In genomic region chr20:1707588-1708449, GRCh38 we compare ENCODE assay signal across 17 cellular contexts. TPM values are rescaled to one million over a fixed set of nuclear protein-coding genes. Genes with fewer than 3 reads are reported as not detected.
DNase-seq lines count a peak whose midpoint lies in the region; ATAC-seq and TF ChIP-seq lines count a peak whose summit lies in the region.
"Had no signal": no experiment of that assay in that cellular context is flagged by ENCODE, and none has a peak within 500 bp of the region (broad histone marks: within the 10 kb centered on the region; RNA-seq: fewer than 3 reads in every experiment).

No MANE protein-coding gene starts in this region.

- no peaks in the 10 kb centered on the region for H3K9me3 ChIP-seq in CD4-positive, alpha-beta memory T cell (ENCODE audit: control insufficient read depth in 1 of 2, low read length in 2 of 2)
- H3K9me3 ChIP-seq in SK-N-SH = no peaks in the 10 kb centered on the region
- H3K9me3 ChIP-seq: ascending aorta had no signal

- H2AFZ ChIP-seq in SK-N-SH (ENCODE audit: low read depth) = no peak overlapping the region

- no peak for TF ChIP-seq EP300 in SK-N-SH (IDR thresholded peaks at IDR 0.05; ENCODE audit: borderline replicate concordance in 1 of 2, low read depth in 1 of 2, low read length in 1 of 2)

- H3K4me2 ChIP-seq in SK-N-SH = no peak overlapping the region

- H3F3A ChIP-seq in SK-N-SH (replicated peaks; ENCODE audit: insufficient read depth) = no peaks in the 10 kb centered on the region

- peak overlapping the region in 5 of 7 donors; percentile 35 to 75 (median 66) for H3K27ac Mint-ChIP-seq in CD4-positive, alpha-beta memory T cell
- H3K27ac Mint-ChIP-seq in T-helper 2 cell treated with Interferon-gamma antibody and Interleukin-4, amounts not matched to agents 5 μg/mL and 100 μg/mL, for 36 hours = no peak overlapping the region
- H3K27ac Mint-ChIP-seq: natural killer cell had no signal

- no peak overlapping the region for H3K27ac ChIP-seq in CD4-positive, alpha-beta memory T cell (ENCODE audit: low read depth, low read length)
- H3K27ac ChIP-seq in foreskin keratinocyte (no peak overlapping the region), SK-N-SH (ENCODE audit: low read depth in 2 of 2, low read length in 1 of 2) (no peak overlapping the region)
- H3K27ac ChIP-seq: ascending aorta, tibial nerve, VCaP had no signal

- H3K36me3 Mint-ChIP-seq in CD4-positive, alpha-beta memory T cell = peaks cover 0 to 3% of the 10 kb centered on the region in 2 donors
- no peaks in the 10 kb centered on the region for H3K36me3 Mint-ChIP-seq in T-helper 2 cell treated with Interferon-gamma antibody and Interleukin-4, amounts not matched to agents 5 μg/mL and 100 μg/mL, for 36 hours (ENCODE audit: low read depth)

- TF ChIP-seq CTCF in foreskin keratinocyte (conservative IDR thresholded peaks at IDR 0.05) = no peak
- no peak for TF ChIP-seq CTCF in SK-N-SH (IDR thresholded peaks at IDR 0.05)

- CTCF ChIA-PET in CD4-positive, alpha-beta memory T cell (lab: Charles Lee; ENCODE audit: partially characterized antibody) = no interaction called here
- CTCF ChIA-PET in SK-N-SH (lab: Yijun Ruan, JAX) = no interaction called here

- no peak for DNase-seq in CD4-positive, alpha-beta memory T cell
- DNase-seq in Kasumi-1 (lab: John Stamatoyannopoulos, UW) (peak; percentile 15 to 51), foreskin keratinocyte (peak; percentile 4 to 15), ureter (ENCODE audit: low spot score) (no peak), activated gamma-delta T cell treated with Interleukin-2 at 50 U/mL for 16 hours (no peak), SK-N-SH (no peak)
- DNase-seq in T-helper 2 cell treated with Interferon-gamma antibody and Interleukin-4, amounts not matched to agents 5 μg/mL and 100 μg/mL, for 36 hours (ENCODE audit: low spot score) = no peak
- DNase-seq: C1 segment of cervical spinal cord, left ventricle myocardium superior, natural killer cell, NCI-H2081 treated with DMSO at 0.1 percent for 48 hours, NCI-H748 treated with DMSO at 0.1 percent for 48 hours had no signal

- peaks cover 0 to under 1% of the 10 kb centered on the region in 2 donors for H3K27me3 Mint-ChIP-seq in CD4-positive, alpha-beta memory T cell
- H3K27me3 Mint-ChIP-seq in T-helper 2 cell treated with Interferon-gamma antibody and Interleukin-4, amounts not matched to agents 5 μg/mL and 100 μg/mL, for 36 hours (ENCODE audit: low read depth) = peaks cover under 1% of the 10 kb centered on the region

- no peak overlapping the region for H3K9ac ChIP-seq in SK-N-SH

- H3K4me1 ChIP-seq in CD4-positive, alpha-beta memory T cell (ENCODE audit: insufficient read depth, low read length) = peaks cover 12% of the 10 kb centered on the region
- H3K4me1 ChIP-seq in foreskin keratinocyte (no peaks in the 10 kb centered on the region), SK-N-SH (ENCODE audit: control insufficient read depth in 1 of 2, insufficient read depth in 2 of 2, low read depth in 1 of 2, low read length in 1 of 2) (no peaks in the 10 kb centered on the region; a peak in 1 of 4 replicates)
- H3K4me1 ChIP-seq: ascending aorta, tibial nerve had no signal

- H3K36me3 ChIP-seq in CD4-positive, alpha-beta memory T cell (ENCODE audit: insufficient read depth, low read length) = no peaks in the 10 kb centered on the region
- H3K36me3 ChIP-seq in SK-N-SH (replicated peaks in 1 of 2; ENCODE audit: control insufficient read depth in 1 of 2, insufficient read depth in 2 of 2, low read length in 1 of 2) = no peaks in the 10 kb centered on the region
- H3K36me3 ChIP-seq: ascending aorta, tibial nerve had no signal

- peaks cover 5 to 17% (median 12%) of the 10 kb centered on the region in 4 donors for H3K4me1 Mint-ChIP-seq in CD4-positive, alpha-beta memory T cell
- H3K4me1 Mint-ChIP-seq in T-helper 2 cell treated with Interferon-gamma antibody and Interleukin-4, amounts not matched to agents 5 μg/mL and 100 μg/mL, for 36 hours (ENCODE audit: low read depth) = peaks cover 9% of the 10 kb centered on the region

- H4K20me1 ChIP-seq in SK-N-SH (ENCODE audit: insufficient read depth) = no peaks in the 10 kb centered on the region

- H3K27me3 ChIP-seq in CD4-positive, alpha-beta memory T cell (ENCODE audit: insufficient read depth, low read length) = no peaks in the 10 kb centered on the region
- H3K27me3 ChIP-seq in foreskin keratinocyte (no peaks in the 10 kb centered on the region), SK-N-SH (ENCODE audit: insufficient read depth) (peaks cover 8% of the 10 kb centered on the region; the same call in 1 of the 2 replicates)
- H3K27me3 ChIP-seq: ascending aorta, tibial nerve had no signal

- intact Hi-C loops in CD4-positive, alpha-beta memory T cell (cut with micrococcal nuclease) = no loop called here

- peak; percentile 26 for ATAC-seq in foreskin keratinocyte
- ATAC-seq: left ventricle myocardium superior, natural killer cell, Right ventricle myocardium inferior had no signal

- POLR2A ChIA-PET in CD4-positive, alpha-beta memory T cell (lab: Charles Lee; ENCODE audit: partially characterized antibody) = interaction anchor here (0.7 kb wide), 1 partner anchor 14 kb away, joined by 3 read pairs; no protein-coding TSS in a partner anchor
- POLR2A ChIA-PET in SK-N-SH (lab: Yijun Ruan, JAX) = no interaction called here

- no peak for TF ChIP-seq RAD21 in SK-N-SH (IDR thresholded peaks at IDR 0.05; ENCODE audit: low read length)

- H3K9me3 Mint-ChIP-seq in CD4-positive, alpha-beta memory T cell = peaks cover 0 to 11% (median 2%) of the 10 kb centered on the region in 8 donors
- no peaks in the 10 kb centered on the region for H3K9me3 Mint-ChIP-seq in T-helper 2 cell treated with Interferon-gamma antibody and Interleukin-4, amounts not matched to agents 5 μg/mL and 100 μg/mL, for 36 hours

- H3K79me2 ChIP-seq in SK-N-SH (ENCODE audit: insufficient read depth) = no peaks in the 10 kb centered on the region

- no peak overlapping the region for H3K4me3 ChIP-seq in CD4-positive, alpha-beta memory T cell (ENCODE audit: low read length in 2 of 2)
- no peak overlapping the region for H3K4me3 ChIP-seq in SK-N-SH (ENCODE audit: low read depth in 2 of 2, low read length in 1 of 2)
- H3K4me3 ChIP-seq: ascending aorta, tibial nerve had no signal

- no peaks in the 10 kb centered on the region for H3K9me2 ChIP-seq in SK-N-SH

- WGBS in SK-N-SH (ENCODE audit: low lambda C conversion rate) = 28% methylated on average over 6 of the region's 6 CpGs

- H3K4me3 Mint-ChIP-seq in CD4-positive, alpha-beta memory T cell = peak overlapping the region in 4 of 8 donors; percentile 17 to 66 (median 46)
- H3K4me3 Mint-ChIP-seq in T-helper 2 cell treated with Interferon-gamma antibody and Interleukin-4, amounts not matched to agents 5 μg/mL and 100 μg/mL, for 36 hours = peak overlapping the region; percentile 4
- H3K4me3 Mint-ChIP-seq: natural killer cell had no signal

TF ChIP-seq in SK-N-SH, 30 proteins besides CTCF, POLR2A, EP300 and RAD21 (continues in another document):
- no peak for TF ChIP-seq GABPA (IDR thresholded peaks at IDR 0.05; ENCODE audit: low read depth)
- TF ChIP-seq SMC3 (IDR thresholded peaks at IDR 0.05; ENCODE audit: low read depth, low read length) = no peak
- no peak for TF ChIP-seq TEAD4 (IDR thresholded peaks at IDR 0.05; ENCODE audit: borderline replicate concordance, insufficient read depth)
- no peak for TF ChIP-seq USF1 (IDR thresholded peaks at IDR 0.05; ENCODE audit: borderline replicate concordance, low read depth)
- TF ChIP-seq NFIC (IDR thresholded peaks at IDR 0.05; ENCODE audit: borderline replicate concordance) = no peak
- no peak for TF ChIP-seq TAF1 (IDR thresholded peaks at IDR 0.05; ENCODE audit: borderline replicate concordance, low read depth, low read length)
- TF ChIP-seq POLR2AphosphoS5 (IDR thresholded peaks at IDR 0.05; ENCODE audit: low read depth, low read length) = no peak
- TF ChIP-seq RFX5 (IDR thresholded peaks at IDR 0.05; ENCODE audit: low read length) = no peak
- no peak for TF ChIP-seq MEF2A (IDR thresholded peaks at IDR 0.05; ENCODE audit: borderline replicate concordance, low read depth)
- TF ChIP-seq RXRA (IDR thresholded peaks at IDR 0.05; ENCODE audit: borderline replicate concordance, low read depth) = no peak
- TF ChIP-seq NRF1 (IDR thresholded peaks at IDR 0.05; ENCODE audit: low read depth, low read length) = no peak
- TF ChIP-seq SIN3A (IDR thresholded peaks at IDR 0.05; ENCODE audit: borderline replicate concordance, low read depth, low read length) = no peak
- TF ChIP-seq EZH2phosphoT487 (IDR thresholded peaks at IDR 0.05; ENCODE audit: borderline replicate concordance, low read depth) = no peak
- no peak for TF ChIP-seq MXI1 (IDR thresholded peaks at IDR 0.05; ENCODE audit: low read depth, low read length)
- no peak for TF ChIP-seq ZBTB33 (IDR thresholded peaks at IDR 0.05; ENCODE audit: borderline replicate concordance, low read depth)
- no peak for TF ChIP-seq JUND (IDR thresholded peaks at IDR 0.05)
- no peak for TF ChIP-seq ELF1 (IDR thresholded peaks at IDR 0.05)

RNA-seq across cellular contexts. Expression of gene SIRPG, which starts 50.2 kb away (rescaled TPM):
- total RNA-seq in CD4-positive, alpha-beta memory T cell = 10 to 100 TPM; 32.4 to 34.9 TPM
- polyA plus RNA-seq in CD4-positive, alpha-beta memory T cell = 100 to 1,000 TPM; 136 to 211 TPM
- not detected in 2 replicates for total RNA-seq in foreskin keratinocyte
- polyA plus RNA-seq in foreskin keratinocyte = not detected in 2 replicates
- total RNA-seq in ureter = 0.99 TPM
- not detected in 2 replicates for polyA plus RNA-seq in SK-N-SH (2012; rRNA removed)
- polyA plus RNA-seq in SK-N-SH (2012; cell fraction: cytosol; rRNA removed) = not detected in 2 replicates
- not detected in 2 replicates for polyA plus RNA-seq in SK-N-SH (2012; cell fraction: nucleus; rRNA removed)
- total RNA-seq: ascending aorta, dermis microvascular lymphatic vessel endothelial cell, Right ventricle myocardium inferior had no signal

Comparison
In these comparisons a context has a peak if more than half of its experiments do, and no peak if none do; other contexts are left out.
1. DNase-seq: peak in Kasumi-1 (2 of 2) and foreskin keratinocyte (2 of 2); none in CD4-positive, alpha-beta memory T cell (0 of 5), T-helper 2 cell treated with Interferon-gamma antibody and Interleukin-4, amounts not matched to agents 5 μg/mL and 100 μg/mL, for 36 hours (single experiment), ureter (single experiment), activated gamma-delta T cell treated with Interleukin-2 at 50 U/mL for 16 hours (single experiment) and SK-N-SH (single experiment).
2. RNA of gene SIRPG, which starts 50.2 kb away (total RNA-seq): 32.4 to 34.9 TPM in CD4-positive, alpha-beta memory T cell; 0.99 TPM in ureter (single experiment) and not detected in foreskin keratinocyte; every median in the first group is over 10 times any median in the second.